11 cellular contexts compared by ENCODE assay signal in the genomic region with DNA sequence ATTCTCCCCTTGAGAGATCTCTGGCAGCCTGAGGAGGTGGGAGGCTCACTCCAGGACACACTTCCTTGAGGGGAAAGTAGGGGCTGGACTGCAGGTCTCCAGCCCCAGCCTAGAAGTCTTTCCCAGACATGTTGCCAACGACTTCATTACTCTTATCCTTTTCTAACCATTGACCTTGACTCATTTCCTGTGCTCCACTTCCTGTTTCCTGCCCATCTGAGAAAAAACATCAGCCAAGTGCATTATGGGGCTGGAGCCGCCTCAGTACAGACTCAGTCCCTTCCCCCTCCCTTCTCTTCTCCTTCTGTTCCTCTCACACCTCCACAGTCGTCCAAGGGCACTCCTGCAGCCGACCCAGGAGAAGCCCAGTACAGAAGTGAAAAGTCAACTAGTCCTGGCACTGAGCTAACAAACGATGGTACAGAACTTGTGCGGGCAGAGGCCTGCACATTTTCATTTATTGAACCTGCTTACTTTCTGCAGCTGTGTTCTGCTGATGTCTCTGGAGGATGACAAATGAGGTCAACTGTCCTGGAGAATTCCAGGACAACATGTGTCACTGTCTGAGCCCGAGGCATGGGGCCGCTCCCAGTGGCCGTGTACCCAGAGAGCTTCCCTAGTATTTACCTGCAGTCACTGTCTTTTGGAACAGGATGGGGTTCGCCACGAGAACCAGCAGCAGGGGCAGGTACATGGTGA. TPM values are rescaled to one million over a fixed set of nuclear protein-coding genes. Genes with fewer than 3 reads are reported as not detected.
DNase-seq lines count a peak whose midpoint lies in the region; ATAC-seq, FAIRE-seq and TF ChIP-seq lines count a peak whose summit lies in the region.
"Had no signal": no experiment of that assay in that cellular context is flagged by ENCODE, and none has a peak within 500 bp of the region (broad histone marks: within the 10 kb centered on the region; RNA-seq: fewer than 3 reads in every experiment).

No MANE protein-coding gene starts in this region.

- peaks cover 13% of the 10 kb centered on the region for H3K4me1 Mint-ChIP-seq in activated CD4-positive, alpha-beta T cell treated with anti-CD3 and anti-CD28 coated beads, Interleukin-2, amount 10 ng/mL, durations not matched to agents 24 days and 14 days
- H3K4me1 Mint-ChIP-seq in T-cell, result peaks cover 14 to 20% (median 16%) of the 10 kb centered on the region in 3 donors
- H3K4me1 Mint-ChIP-seq in osteocyte (ENCODE audit: unreplicated experiment), result peaks cover 22% of the 10 kb centered on the region

- POLR2A ChIA-PET in T-cell (lab: Charles Lee), result no interaction called here

- TF ChIP-seq POLR2A in GM12892 (IDR thresholded peaks at IDR 0.05; ENCODE audit: low read depth, low read length), result no peak

- peak overlapping the region; percentile 60 for H3K27ac Mint-ChIP-seq in activated CD4-positive, alpha-beta T cell treated with anti-CD3 and anti-CD28 coated beads, Interleukin-2, amount 10 ng/mL, durations not matched to agents 24 days and 14 days
- H3K27ac Mint-ChIP-seq in T-cell (peak overlapping the region in 1 of 2 donors; percentile 3), osteocyte (ENCODE audit: unreplicated experiment) (peak overlapping the region; percentile 88)

- peak in 2 of 4 experiments; percentile 49 to 63 for ATAC-seq in T-cell (replicated peaks in 1 of 4)
- ATAC-seq in HG02763 (IDR thresholded peaks at IDR 0.05; ENCODE audit: unreplicated experiment), result no peak

- peaks cover 6% of the 10 kb centered on the region for H3K9me3 Mint-ChIP-seq in activated CD4-positive, alpha-beta T cell treated with anti-CD3 and anti-CD28 coated beads, Interleukin-2, amount 10 ng/mL, durations not matched to agents 24 days and 14 days
- H3K9me3 Mint-ChIP-seq in T-cell (peaks cover 5 to 10% (median 7%) of the 10 kb centered on the region in 3 donors), osteocyte (ENCODE audit: unreplicated experiment) (peaks cover 9% of the 10 kb centered on the region)

- no peak for FAIRE-seq in GM12892 (lab: Jason Lieb, UNC)

- no peak overlapping the region for H3K4me3 ChIP-seq in fibroblast of pulmonary artery (replicated peaks; ENCODE audit: low read depth, low read length)
- H3K4me3 ChIP-seq: PC-9 had no signal

- H3K36me3 Mint-ChIP-seq in activated CD4-positive, alpha-beta T cell treated with anti-CD3 and anti-CD28 coated beads, Interleukin-2, amount 10 ng/mL, durations not matched to agents 24 days and 14 days (ENCODE audit: low read depth), result peaks cover 6% of the 10 kb centered on the region
- H3K36me3 Mint-ChIP-seq in T-cell (peaks cover 7% of the 10 kb centered on the region), osteocyte (ENCODE audit: unreplicated experiment) (no peaks in the 10 kb centered on the region)

- DNase-seq in activated CD4-positive, alpha-beta T cell treated with anti-CD3 and anti-CD28 coated beads, Interleukin-2, amount 10 ng/mL, durations not matched to agents 24 days and 14 days, result peak; percentile 55
- DNase-seq in activated CD4-positive, alpha-beta T cell treated with anti-CD3 and anti-CD28 coated beads, Interleukin-2, amount 50 U/mL, for 48 hours, result no peak
- no peak for DNase-seq in T-cell
- peak; percentile 91 for DNase-seq in fibroblast of pulmonary artery (ENCODE audit: low read depth)
- DNase-seq in osteocyte (ENCODE audit: extremely low spot score, unreplicated experiment), result no peak
- no peak for DNase-seq in GM12892 (ENCODE audit: insufficient read length)
- no peak for DNase-seq in OCI-M1 (lab: John Stamatoyannopoulos, UW)
- DNase-seq: ACHN, naive B cell, PC-9 had no signal

- intact Hi-C loops in activated CD4-positive, alpha-beta T cell treated with anti-CD3 and anti-CD28 coated beads, Interleukin-2, amount 10 ng/mL, durations not matched to agents 24 days and 14 days (cut with micrococcal nuclease), result no loop called here

- no peak overlapping the region for H3K4me3 Mint-ChIP-seq in activated CD4-positive, alpha-beta T cell treated with anti-CD3 and anti-CD28 coated beads, Interleukin-2, amount 10 ng/mL, durations not matched to agents 24 days and 14 days
- H3K4me3 Mint-ChIP-seq in T-cell (peak overlapping the region in 2 of 3 donors; percentile 8 to 47), osteocyte (ENCODE audit: unreplicated experiment) (no peak overlapping the region)

- no peaks in the 10 kb centered on the region for H3K27me3 Mint-ChIP-seq in activated CD4-positive, alpha-beta T cell treated with anti-CD3 and anti-CD28 coated beads, Interleukin-2, amount 10 ng/mL, durations not matched to agents 24 days and 14 days
- peaks cover 0 to 13% of the 10 kb centered on the region in 2 donors for H3K27me3 Mint-ChIP-seq in T-cell
- no peaks in the 10 kb centered on the region for H3K27me3 Mint-ChIP-seq in osteocyte (ENCODE audit: unreplicated experiment)

- CTCF ChIA-PET in T-cell (lab: Charles Lee), result interaction anchor here in 1 of 2 donors (0.6 kb wide), 1 partner anchor 10 kb away, joined by 3 read pairs; no protein-coding TSS in a partner anchor

- no peak for TF ChIP-seq CTCF in fibroblast of pulmonary artery (IDR thresholded peaks at IDR 0.05; ENCODE audit: low read length, missing control alignments)
- no peak for TF ChIP-seq CTCF in osteocyte (IDR thresholded peaks at IDR 0.05)

RNA-seq across cellular contexts. Expression of gene GPR143, which starts 20.1 kb away (rescaled TPM):
- not detected in 2 replicates for total RNA-seq in activated CD4-positive, alpha-beta T cell treated with anti-CD3 and anti-CD28 coated beads, Interleukin-2, amount 10 ng/mL, durations not matched to agents 24 days and 14 days
- total RNA-seq in T-cell (not detected), osteocyte (0.43 TPM in 1 of 2 replicates, not detected in the other)
- polyA plus RNA-seq in GM12892 (2012; ENCODE audit: missing spikeins), result not detected
- total RNA-seq: PC-9 had no signal

RNA-seq across cellular contexts. Expression of gene SHROOM2, which starts 40.7 kb away (rescaled TPM):
- total RNA-seq in activated CD4-positive, alpha-beta T cell treated with anti-CD3 and anti-CD28 coated beads, Interleukin-2, amount 10 ng/mL, durations not matched to agents 24 days and 14 days, result not detected in 2 replicates
- total RNA-seq in T-cell, result under 1 TPM in 2 of 5 donors, not detected in 3; 0.03 to 0.06 TPM
- total RNA-seq in osteocyte, result 7.5 and 8.2 TPM in 2 replicates
- not detected for polyA plus RNA-seq in GM12892 (2012; ENCODE audit: missing spikeins)

Comparison
In these comparisons a context has a peak if more than half of its experiments do, and no peak if none do; other contexts are left out.
1. DNase-seq: peak in activated CD4-positive, alpha-beta T cell treated with anti-CD3 and anti-CD28 coated beads, Interleukin-2, amount 10 ng/mL, durations not matched to agents 24 days and 14 days (single experiment) and fibroblast of pulmonary artery (single experiment); none in activated CD4-positive, alpha-beta T cell treated with anti-CD3 and anti-CD28 coated beads, Interleukin-2, amount 50 U/mL, for 48 hours (0 of 2), T-cell (0 of 34), osteocyte (single experiment), GM12892 (single experiment) and OCI-M1 (single experiment).
2. H3K4me3 Mint-ChIP-seq: peak in T-cell (2 of 3); none in activated CD4-positive, alpha-beta T cell treated with anti-CD3 and anti-CD28 coated beads, Interleukin-2, amount 10 ng/mL, durations not matched to agents 24 days and 14 days (single experiment) and osteocyte (single experiment).